In genomic region chr12:106249411-106250135, GRCh38 we compare ENCODE assay signal across 8 cellular contexts. TPM values are rescaled to one million over a fixed set of nuclear protein-coding genes. Genes with fewer than 3 reads are reported as not detected.
DNase-seq lines count a peak whose midpoint lies in the region; ATAC-seq and TF ChIP-seq lines count a peak whose summit lies in the region.

No MANE protein-coding gene starts in this region.

- H3K4me3 Mint-ChIP-seq in activated T-helper 1 cell treated with anti-CD3 and anti-CD28 coated beads, Interleukin-12 subunit alpha, Interleukin-12 subunit beta, Interleukin-2, Interleukin-4 antibody, amounts not matched to agents 30 ng/mL and 10 ng/mL and 1 ng/mL, durations not matched to agents 14 hours and 24 hours and 36 hours = peak overlapping the region; percentile 34
- peak overlapping the region; percentile 20 for H3K4me3 Mint-ChIP-seq in natural killer cell treated with Interleukin-12 subunit alpha and Interleukin-12 subunit beta and Interleukin-15 and Interleukin-18, amount 100 ng/mL, for 72 hours

- ATAC-seq in Right ventricle myocardium superior (ENCODE audit: poor library complexity) (no peak), HG02798 (IDR thresholded peaks at IDR 0.05; ENCODE audit: poor library complexity, unreplicated experiment) (peak; percentile 71)
- ATAC-seq in natural killer cell treated with Interleukin-12 subunit alpha and Interleukin-12 subunit beta and Interleukin-15 and Interleukin-18, amount 100 ng/mL, for 72 hours = no peak

- H3K27ac Mint-ChIP-seq in activated T-helper 1 cell treated with anti-CD3 and anti-CD28 coated beads, Interleukin-12 subunit alpha, Interleukin-12 subunit beta, Interleukin-2, Interleukin-4 antibody, amounts not matched to agents 30 ng/mL and 10 ng/mL and 1 ng/mL, durations not matched to agents 14 hours and 24 hours and 36 hours = no peak overlapping the region
- H3K27ac Mint-ChIP-seq in natural killer cell treated with Interleukin-12 subunit alpha and Interleukin-12 subunit beta and Interleukin-15 and Interleukin-18, amount 100 ng/mL, for 72 hours = peak overlapping the region in 1 of 2 donors; percentile 19

- peak overlapping the region; percentile 93 for H3K27ac ChIP-seq in cardiac muscle cell

- DNase-seq in cardiac muscle cell (ENCODE audit: low read depth in 1 of 2, low spot score in 1 of 2) = no peak
- DNase-seq in Right ventricle myocardium superior = no peak
- DNase-seq in activated T-helper 1 cell treated with anti-CD3 and anti-CD28 coated beads, Interleukin-12 subunit alpha, Interleukin-12 subunit beta, Interleukin-2, Interleukin-4 antibody, amounts not matched to agents 30 ng/mL and 10 ng/mL and 1 ng/mL, durations not matched to agents 14 hours and 24 hours and 36 hours (ENCODE audit: low spot score) = no peak
- no peak for DNase-seq in natural killer cell treated with Interleukin-12 subunit alpha and Interleukin-12 subunit beta and Interleukin-15 and Interleukin-18, amount 100 ng/mL, for 72 hours (ENCODE audit: low spot score)
- DNase-seq in medulla oblongata (ENCODE audit: extremely low spot score) = no peak
- DNase-seq in erythroblast (lab: John Stamatoyannopoulos, UW) = no peak
- DNase-seq in stimulated activated CD4-positive, alpha-beta T cell treated with anti-CD3 and anti-CD28 coated beads, Interleukin-12 subunit alpha, Interleukin-12 subunit beta, amount 100 ng/mL, for 4 hours = no peak

- no peaks in the 10 kb centered on the region for H3K9me3 ChIP-seq in cardiac muscle cell (ENCODE audit: low read depth)

- intact Hi-C loops in Right ventricle myocardium superior (cut with DNase I) = loop anchor here (10.0 kb wide), 1 partner anchor 55 kb away; the partner anchor contains the start of gene TCP11L2
- intact Hi-C loops in activated T-helper 1 cell treated with anti-CD3 and anti-CD28 coated beads, Interleukin-12 subunit alpha, Interleukin-12 subunit beta, Interleukin-2, Interleukin-4 antibody, amounts not matched to agents 30 ng/mL and 10 ng/mL and 1 ng/mL, durations not matched to agents 14 hours and 24 hours and 36 hours (cut with micrococcal nuclease) = loop anchor here (2.0 to 10.0 kb wide), 4 partner anchors 33 to 1508 kb away; partner anchors contain the start of gene CRY1

- no peaks in the 10 kb centered on the region for H3K36me3 ChIP-seq in cardiac muscle cell

- H3K4me1 ChIP-seq in cardiac muscle cell (ENCODE audit: low read depth) = peaks cover 23% of the 10 kb centered on the region

- H3K4me1 Mint-ChIP-seq in activated T-helper 1 cell treated with anti-CD3 and anti-CD28 coated beads, Interleukin-12 subunit alpha, Interleukin-12 subunit beta, Interleukin-2, Interleukin-4 antibody, amounts not matched to agents 30 ng/mL and 10 ng/mL and 1 ng/mL, durations not matched to agents 14 hours and 24 hours and 36 hours (ENCODE audit: low read depth) = no peaks in the 10 kb centered on the region
- H3K4me1 Mint-ChIP-seq in natural killer cell treated with Interleukin-12 subunit alpha and Interleukin-12 subunit beta and Interleukin-15 and Interleukin-18, amount 100 ng/mL, for 72 hours (ENCODE audit: low read depth in 2 of 2) = peaks cover 7 to 10% of the 10 kb centered on the region in 2 donors

- no peak for TF ChIP-seq CTCF in cardiac muscle cell (IDR thresholded peaks at IDR 0.05; ENCODE audit: low read depth, low read length)

- no peak overlapping the region for H3K4me3 ChIP-seq in cardiac muscle cell

- no peaks in the 10 kb centered on the region for H3K36me3 Mint-ChIP-seq in activated T-helper 1 cell treated with anti-CD3 and anti-CD28 coated beads, Interleukin-12 subunit alpha, Interleukin-12 subunit beta, Interleukin-2, Interleukin-4 antibody, amounts not matched to agents 30 ng/mL and 10 ng/mL and 1 ng/mL, durations not matched to agents 14 hours and 24 hours and 36 hours (ENCODE audit: low read depth)
- H3K36me3 Mint-ChIP-seq in natural killer cell treated with Interleukin-12 subunit alpha and Interleukin-12 subunit beta and Interleukin-15 and Interleukin-18, amount 100 ng/mL, for 72 hours = no peaks in the 10 kb centered on the region

- peaks cover 14% of the 10 kb centered on the region for H3K27me3 Mint-ChIP-seq in activated T-helper 1 cell treated with anti-CD3 and anti-CD28 coated beads, Interleukin-12 subunit alpha, Interleukin-12 subunit beta, Interleukin-2, Interleukin-4 antibody, amounts not matched to agents 30 ng/mL and 10 ng/mL and 1 ng/mL, durations not matched to agents 14 hours and 24 hours and 36 hours (ENCODE audit: insufficient read depth)
- H3K27me3 Mint-ChIP-seq in natural killer cell treated with Interleukin-12 subunit alpha and Interleukin-12 subunit beta and Interleukin-15 and Interleukin-18, amount 100 ng/mL, for 72 hours = peaks cover 0 to 13% of the 10 kb centered on the region in 2 donors

- H3K27me3 ChIP-seq in cardiac muscle cell = no peaks in the 10 kb centered on the region

- no peak for TF ChIP-seq POLR2A in erythroblast (IDR thresholded peaks at IDR 0.05; ENCODE audit: low read length)

- H3K9me3 Mint-ChIP-seq in activated T-helper 1 cell treated with anti-CD3 and anti-CD28 coated beads, Interleukin-12 subunit alpha, Interleukin-12 subunit beta, Interleukin-2, Interleukin-4 antibody, amounts not matched to agents 30 ng/mL and 10 ng/mL and 1 ng/mL, durations not matched to agents 14 hours and 24 hours and 36 hours = no peaks in the 10 kb centered on the region
- no peaks in the 10 kb centered on the region for H3K9me3 Mint-ChIP-seq in natural killer cell treated with Interleukin-12 subunit alpha and Interleukin-12 subunit beta and Interleukin-15 and Interleukin-18, amount 100 ng/mL, for 72 hours

RNA-seq across cellular contexts. Expression of gene CKAP4, which starts 1.8 kb away (rescaled TPM):
- 119 and 139 TPM in 2 replicates for total RNA-seq in cardiac muscle cell
- polyA plus RNA-seq in cardiac muscle cell = 151 and 173 TPM in 2 replicates
- 35.0 TPM for total RNA-seq in Right ventricle myocardium superior
- 4.8 and 5.1 TPM in 2 replicates for total RNA-seq in activated T-helper 1 cell treated with anti-CD3 and anti-CD28 coated beads, Interleukin-12 subunit alpha, Interleukin-12 subunit beta, Interleukin-2, Interleukin-4 antibody, amounts not matched to agents 30 ng/mL and 10 ng/mL and 1 ng/mL, durations not matched to agents 14 hours and 24 hours and 36 hours
- total RNA-seq in natural killer cell treated with Interleukin-12 subunit alpha and Interleukin-12 subunit beta and Interleukin-15 and Interleukin-18, amount 100 ng/mL, for 72 hours = 1 to 10 TPM; 1.1 to 3.3 TPM

RNA-seq across cellular contexts. Expression of gene TCP11L2, which starts 53.0 kb away (rescaled TPM):
- 22.1 and 31.5 TPM in 2 replicates for total RNA-seq in cardiac muscle cell
- 9.0 and 13.2 TPM in 2 replicates for polyA plus RNA-seq in cardiac muscle cell
- total RNA-seq in Right ventricle myocardium superior = 122 TPM
- total RNA-seq in activated T-helper 1 cell treated with anti-CD3 and anti-CD28 coated beads, Interleukin-12 subunit alpha, Interleukin-12 subunit beta, Interleukin-2, Interleukin-4 antibody, amounts not matched to agents 30 ng/mL and 10 ng/mL and 1 ng/mL, durations not matched to agents 14 hours and 24 hours and 36 hours = 4.0 and 4.3 TPM in 2 replicates
- 1 to 10 TPM; 3.5 to 5.8 TPM for total RNA-seq in natural killer cell treated with Interleukin-12 subunit alpha and Interleukin-12 subunit beta and Interleukin-15 and Interleukin-18, amount 100 ng/mL, for 72 hours
